Comparison of ENCODE assay signal across 11 cellular contexts in genomic region chr12:49762468-49762847, GRCh38. TPM values are rescaled to one million over a fixed set of nuclear protein-coding genes. Genes with fewer than 3 reads are reported as not detected.
DNase-seq lines count a peak whose midpoint lies in the region; ATAC-seq lines count a peak whose summit lies in the region.
"Had no signal": no experiment of that assay in that cellular context is flagged by ENCODE, and none has a peak within 500 bp of the region (broad histone marks: within the 10 kb centered on the region; RNA-seq: fewer than 3 reads in every experiment).

No MANE protein-coding gene starts in this region.

- peak overlapping the region; percentile 56 for H3K27ac ChIP-seq in KOPT-K1 (ENCODE audit: low read depth, low read length, poor library complexity, severe bottlenecking)
- H3K27ac ChIP-seq: SJSA1, VCaP had no signal

- H3K27ac Mint-ChIP-seq in activated T-cell treated with anti-CD3 and anti-CD28 coated beads, Interleukin-2, amount 50 U/mL, for 24 hours: peak overlapping the region; percentile 91
- peak overlapping the region; percentile 36 to 68 for H3K27ac Mint-ChIP-seq in activated naive CD4-positive, alpha-beta T cell treated with anti-CD3 and anti-CD28 coated beads, Interleukin-2, amount 50 U/mL, for 72 hours

- no peaks in the 10 kb centered on the region for H3K27me3 Mint-ChIP-seq in activated T-cell treated with anti-CD3 and anti-CD28 coated beads, Interleukin-2, amount 50 U/mL, for 24 hours

- no peaks in the 10 kb centered on the region for H3K9me3 Mint-ChIP-seq in activated T-cell treated with anti-CD3 and anti-CD28 coated beads, Interleukin-2, amount 50 U/mL, for 24 hours
- no peaks in the 10 kb centered on the region for H3K9me3 Mint-ChIP-seq in activated naive CD4-positive, alpha-beta T cell treated with anti-CD3 and anti-CD28 coated beads, Interleukin-2, amount 50 U/mL, for 72 hours

- H3K36me3 Mint-ChIP-seq in activated T-cell treated with anti-CD3 and anti-CD28 coated beads, Interleukin-2, amount 50 U/mL, for 24 hours (ENCODE audit: low read depth): peaks cover 86% of the 10 kb centered on the region
- peaks cover 27 to 52% of the 10 kb centered on the region in 2 donors for H3K36me3 Mint-ChIP-seq in activated naive CD4-positive, alpha-beta T cell treated with anti-CD3 and anti-CD28 coated beads, Interleukin-2, amount 50 U/mL, for 72 hours

- peaks cover 59% of the 10 kb centered on the region for H3K4me1 Mint-ChIP-seq in activated T-cell treated with anti-CD3 and anti-CD28 coated beads, Interleukin-2, amount 50 U/mL, for 24 hours (ENCODE audit: low read depth)

- no peaks in the 10 kb centered on the region for H3K9me3 ChIP-seq in KOPT-K1 (ENCODE audit: insufficient read depth, low read length, poor library complexity, severe bottlenecking)
- H3K9me3 ChIP-seq: SJSA1 had no signal

- peak; percentile 32 to 38 for ATAC-seq in activated naive CD4-positive, alpha-beta T cell treated with anti-CD3 and anti-CD28 coated beads, Interleukin-2, amount 50 U/mL, for 72 hours
- ATAC-seq in sciatic nerve (peak; percentile 13), HG02763 (IDR thresholded peaks at IDR 0.05; ENCODE audit: unreplicated experiment) (no peak)

- H3K4me3 Mint-ChIP-seq in activated T-cell treated with anti-CD3 and anti-CD28 coated beads, Interleukin-2, amount 50 U/mL, for 24 hours: peak overlapping the region; percentile 52

- intact Hi-C loops in sciatic nerve (cut with DNase I): no loop called here

- no peak for DNase-seq in activated T-cell treated with anti-CD3 and anti-CD28 coated beads, Interleukin-2, amount 50 U/mL, for 24 hours
- DNase-seq in activated T-cell treated with anti-CD3 and anti-CD28 coated beads, Interleukin-2, amount 50 U/mL, for 1 hour: no peak
- no peak for DNase-seq in activated naive CD4-positive, alpha-beta T cell treated with anti-CD3 and anti-CD28 coated beads, Interleukin-2, amount 50 U/mL, for 72 hours (ENCODE audit: low spot score in 2 of 2)
- no peak for DNase-seq in sciatic nerve (ENCODE audit: low spot score)
- DNase-seq in NCI-H2107 (lab: John Stamatoyannopoulos, UW): no peak
- no peak for DNase-seq in nucleus accumbens (lab: John Stamatoyannopoulos, UW)
- DNase-seq: NCI-H2029 treated with DMSO at 0.1 percent for 48 hours had no signal

- H3K36me3 ChIP-seq in KOPT-K1 (ENCODE audit: insufficient read depth, low read length): peaks cover 85% of the 10 kb centered on the region

RNA-seq across cellular contexts. Expression of gene TMBIM6, which starts 21.1 kb away (rescaled TPM):
- 100 to 1,000 TPM; 361 to 467 TPM for total RNA-seq in activated naive CD4-positive, alpha-beta T cell treated with anti-CD3 and anti-CD28 coated beads, Interleukin-2, amount 50 U/mL, for 72 hours
- total RNA-seq in sciatic nerve: 396 TPM

RNA-seq across cellular contexts. Expression of gene FMNL3, which starts 55.3 kb away (rescaled TPM):
- total RNA-seq in activated naive CD4-positive, alpha-beta T cell treated with anti-CD3 and anti-CD28 coated beads, Interleukin-2, amount 50 U/mL, for 72 hours: 10 to 100 TPM; 25.9 to 27.6 TPM
- 64.8 TPM for total RNA-seq in sciatic nerve
